ENCODE assay signal across 32 cellular contexts in the genomic region with DNA sequence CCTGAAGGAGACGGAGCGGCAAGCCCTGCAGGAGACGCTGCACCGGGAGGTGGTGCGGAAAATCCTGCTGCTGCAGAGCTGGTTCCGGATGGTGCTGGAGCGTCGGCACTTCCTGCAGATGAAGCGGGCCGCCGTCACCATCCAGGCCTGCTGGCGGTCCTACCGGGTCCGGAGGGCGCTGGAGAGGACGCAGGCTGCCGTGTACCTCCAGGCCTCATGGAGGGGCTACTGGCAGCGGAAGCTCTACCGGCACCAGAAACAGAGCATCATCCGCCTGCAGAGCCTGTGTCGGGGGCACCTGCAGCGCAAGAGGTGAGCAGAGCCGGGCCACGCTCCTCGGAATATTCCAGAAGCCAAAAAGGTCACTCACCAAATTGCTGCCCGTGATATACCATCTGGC.
"Had no signal": no experiment of that assay in that cellular context is flagged by ENCODE, and none has a peak within 500 bp of the region (broad histone marks: within the 10 kb centered on the region; RNA-seq: fewer than 3 reads in every experiment).

No MANE protein-coding gene starts in this region.

- H3K27ac ChIP-seq: brain microvascular endothelial cell, esophagus muscularis mucosa, foreskin keratinocyte, gastrocnemius medialis, WERI-Rb-1 had no signal

- H3K4me3 ChIP-seq: esophagus muscularis mucosa, gastrocnemius medialis had no signal

- FAIRE-seq: astrocyte, colon had no signal

- DNase-seq: activated B cell treated with CpG ODN at 0.5 μM for 24 hours; activated CD4-positive, alpha-beta T cell treated with anti-CD3 and anti-CD28 coated beads for 48 hours; activated CD4-positive, alpha-beta T cell treated with anti-CD3 and anti-CD28 coated beads, Interleukin-2, amount 50 U/mL, for 1 hour; activated CD4-positive, alpha-beta T cell treated with anti-CD3 and anti-CD28 coated beads, Interleukin-2, amount 50 U/mL, for 48 hours; activated CD8-positive, alpha-beta memory T cell treated with anti-CD3 and anti-CD28 coated beads for 24 hours; activated CD8-positive, alpha-beta T cell treated with anti-CD3 and anti-CD28 coated beads for 36 hours; activated effector memory CD4-positive, alpha-beta T cell treated with Interleukin-2 at 50 U/mL for 16 hours; activated gamma-delta T cell treated with Interleukin-2 at 50 U/mL for 16 hours; activated naive CD4-positive, alpha-beta T cell treated with anti-CD3 and anti-CD28 coated beads, Interleukin-2, amount 50 U/mL, for 16 hours; activated naive CD4-positive, alpha-beta T cell treated with Interleukin-2 at 50 U/mL for 16 hours; activated T-cell treated with anti-CD3 and anti-CD28 coated beads, Interleukin-2, amount 50 U/mL, for 4 hours; amniotic stem cell; anterior cingulate cortex; brain microvascular endothelial cell; caudate nucleus; cortex of kidney; dermis blood vessel endothelial cell; effector CD4-positive, alpha-beta T cell; effector memory CD8-positive, alpha-beta T cell; erythroblast; foreskin keratinocyte; gastrocnemius medialis; glutamatergic neuron; T-helper 1 cell; T-helper 17 cell; T1000; WERI-Rb-1 had no signal

- H3K27me3 ChIP-seq: brain microvascular endothelial cell, esophagus muscularis mucosa, foreskin keratinocyte, gastrocnemius medialis had no signal

- ATAC-seq: activated CD4-positive, CD25-positive, alpha-beta regulatory T cell treated with anti-CD3 and anti-CD28 coated beads, Interleukin-2, amount 50 U/mL, for 24 hours; activated CD8-positive, alpha-beta T cell treated with anti-CD3 and anti-CD28 coated beads for 36 hours; activated T-cell treated with anti-CD3 and anti-CD28 coated beads, Interleukin-2, amount 50 U/mL, for 4 hours; activated T-helper 17 cell treated with anti-CD3 and anti-CD28 coated beads, Interleukin-2, amount 50 U/mL, for 72 hours; effector memory CD8-positive, alpha-beta T cell; foreskin keratinocyte; gastrocnemius medialis; T-helper 17 cell had no signal

- H3K4me1 ChIP-seq: esophagus muscularis mucosa, foreskin keratinocyte, gastrocnemius medialis had no signal

- H3K9me3 ChIP-seq: esophagus muscularis mucosa, gastrocnemius medialis had no signal
